20 cellular contexts compared by ENCODE assay signal in genomic region chr10:15118615-15119014, GRCh38. TPM values are rescaled to one million over a fixed set of nuclear protein-coding genes. Genes with fewer than 3 reads are reported as not detected.
"Had no signal": no experiment of that assay in that cellular context is flagged by ENCODE, and none has a peak within 500 bp of the region (broad histone marks: within the 10 kb centered on the region; RNA-seq: fewer than 3 reads in every experiment).

No MANE protein-coding gene starts in this region.

- H3K4me1 ChIP-seq: adrenal gland, ascending aorta, pancreas, thyroid gland, upper lobe of right lung had no signal

- H3K9me3 ChIP-seq: adrenal gland, ascending aorta, pancreas, thyroid gland, upper lobe of right lung had no signal

- ATAC-seq: activated CD4-positive, alpha-beta T cell treated with anti-CD3 and anti-CD28 coated beads for 36 hours; foreskin keratinocyte; left colon; pancreas; right cardiac atrium; upper lobe of right lung had no signal

- DNase-seq: activated B cell treated with CpG ODN at 0.5 μM for 24 hours; activated CD4-positive, alpha-beta T cell treated with anti-CD3 and anti-CD28 coated beads for 36 hours; activated CD4-positive, alpha-beta T cell treated with anti-CD3 and anti-CD28 coated beads, Interleukin-2, amount 50 U/mL, for 4 hours; activated CD8-positive, alpha-beta memory T cell treated with anti-CD3 and anti-CD28 coated beads for 24 hours; activated CD8-positive, alpha-beta memory T cell treated with anti-CD3 and anti-CD28 coated beads, Interleukin-2, amount 50 U/mL, for 4 hours; activated naive CD4-positive, alpha-beta T cell; activated T-cell treated with anti-CD3 and anti-CD28 coated beads, Interleukin-2, amount 50 U/mL, for 24 hours; adrenal gland; central memory CD4-positive, alpha-beta T cell; effector memory CD4-positive, alpha-beta T cell; foreskin keratinocyte; left colon; pancreas; right cardiac atrium; stimulated activated CD4-positive, alpha-beta T cell treated with anti-CD3 and anti-CD28 coated beads, Interleukin-12 subunit alpha, Interleukin-12 subunit beta, amount 100 ng/mL, for 4 hours; stimulated activated CD4-positive, alpha-beta T cell treated with anti-CD3 and anti-CD28 coated beads, Interleukin-4, amount 100 ng/mL, for 4 hours; substantia nigra; thyroid gland; upper lobe of right lung had no signal

- H3K27ac ChIP-seq: adrenal gland, ascending aorta, foreskin keratinocyte, pancreas, thyroid gland, upper lobe of right lung had no signal

- H3K4me3 ChIP-seq: adrenal gland, ascending aorta, pancreas, thyroid gland, upper lobe of right lung had no signal

- H3K27me3 ChIP-seq: adrenal gland, ascending aorta, foreskin keratinocyte, pancreas, thyroid gland, upper lobe of right lung had no signal

RNA-seq across cellular contexts. Expression of gene ACBD7, which starts 30.0 kb away (rescaled TPM):
- polyA plus RNA-seq: foreskin keratinocyte, right cardiac atrium had no signal
